Comparison of ENCODE assay signal across 18 cellular contexts in the genomic region with DNA sequence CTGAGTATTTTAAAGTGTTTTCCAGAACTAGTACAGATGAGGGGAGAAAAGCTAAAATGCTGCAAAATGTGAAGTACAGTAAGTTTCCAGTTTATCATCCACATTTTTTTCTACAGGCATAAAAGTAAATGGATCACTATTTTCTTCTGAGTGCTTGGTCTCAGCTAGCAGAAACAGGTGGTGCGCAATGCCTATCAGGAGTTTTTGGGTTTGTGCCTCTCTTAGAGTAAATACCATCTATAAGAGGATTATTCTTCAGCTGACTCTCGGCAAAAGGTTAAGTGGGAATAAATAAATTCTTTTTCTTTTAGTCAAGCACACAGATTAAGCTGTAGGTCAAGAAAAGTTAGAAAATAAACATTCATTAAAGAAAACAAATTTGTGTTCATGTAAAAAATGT.
A peak's percentile ranks its signal among the peaks of the same experiment; 100 is the strongest.
DNase-seq lines count a peak whose midpoint lies in the region; ATAC-seq lines count a peak whose summit lies in the region.
"Had no signal": no experiment of that assay in that cellular context is flagged by ENCODE, and none has a peak within 500 bp of the region (broad histone marks: within the 10 kb centered on the region; RNA-seq: fewer than 3 reads in every experiment).

No MANE protein-coding gene starts in this region.

- H3K18ac ChIP-seq in mesenchymal stem cell (ENCODE audit: low read depth in 1 of 2, low read length in 2 of 2), result no peak overlapping the region

- DNase-seq in NCI-H524 (lab: John Stamatoyannopoulos, UW), result peak; percentile 74 to 87
- DNase-seq in NCI-H82 treated with DMSO at 0.1 percent for 48 hours (lab: John Stamatoyannopoulos, UW; ENCODE audit: unreplicated experiment), result peak; percentile 90
- no peak for DNase-seq in mesenchymal stem cell
- no peak for DNase-seq in NCI-H526 (lab: John Stamatoyannopoulos, UW)
- DNase-seq in putamen (ENCODE audit: low spot score), result no peak
- DNase-seq: Caco-2; CD4-positive, CD25-positive, alpha-beta regulatory T cell; CD8-positive, alpha-beta T cell; DMS53; DMS79 treated with DMSO at 0.1 percent for 48 hours; GF-D8; GM23248; H7; HCEC 1CT had no signal

- 100% methylated on average over 1 of the region's 2 CpGs for WGBS in mesenchymal stem cell

- peaks cover 3% of the 10 kb centered on the region for H3K4me1 ChIP-seq in mesenchymal stem cell (ENCODE audit: control insufficient read depth, insufficient read depth, low read depth, low read length)
- H3K4me1 ChIP-seq: BLaER1, Caco-2 had no signal

- H3K14ac ChIP-seq in mesenchymal stem cell (ENCODE audit: low read length in 2 of 2), result no peak overlapping the region

- no peak overlapping the region for H3K23ac ChIP-seq in mesenchymal stem cell (ENCODE audit: low read length in 2 of 2)

- H2BK15ac ChIP-seq in mesenchymal stem cell (ENCODE audit: low read depth, poor library complexity, severe bottlenecking), result no peak overlapping the region

- ATAC-seq in GM19324 (IDR thresholded peaks at IDR 0.05; ENCODE audit: low FRiP score, unreplicated experiment) (no peak), GM18520 (IDR thresholded peaks at IDR 0.05; ENCODE audit: unreplicated experiment) (no peak)
- ATAC-seq: CD8-positive, alpha-beta T cell had no signal

- H3K4ac ChIP-seq in mesenchymal stem cell (ENCODE audit: low read depth in 1 of 2, low read length in 2 of 2), result no peak overlapping the region

- no peak overlapping the region for H2AK5ac ChIP-seq in mesenchymal stem cell (ENCODE audit: low read length, severe bottlenecking)

- no peak overlapping the region for H3K4me2 ChIP-seq in mesenchymal stem cell (ENCODE audit: low read length, poor library complexity, severe bottlenecking)
- H3K4me2 ChIP-seq: BLaER1 had no signal

- no peak overlapping the region for H3K27ac ChIP-seq in mesenchymal stem cell (ENCODE audit: low read length, poor library complexity, severe bottlenecking)
- H3K27ac ChIP-seq: BLaER1, C4-2B, GM23248 had no signal

- no peak overlapping the region for H3K4me3 ChIP-seq in mesenchymal stem cell (ENCODE audit: insufficient read depth in 1 of 2, low read depth in 1 of 2, low read length in 2 of 2)
- H3K4me3 ChIP-seq: BLaER1, GM23248 had no signal

- H2BK12ac ChIP-seq in mesenchymal stem cell (ENCODE audit: low read length in 2 of 2), result no peak overlapping the region

- H2AFZ ChIP-seq in mesenchymal stem cell (ENCODE audit: low read depth, low read length), result no peak overlapping the region
- H2AFZ ChIP-seq: GM23248 had no signal

- H3K9ac ChIP-seq in mesenchymal stem cell (ENCODE audit: low read length), result no peak overlapping the region
- H3K9ac ChIP-seq: BLaER1, GM23248 had no signal

- no peak overlapping the region for H2BK120ac ChIP-seq in mesenchymal stem cell (ENCODE audit: low read depth, low read length)

- peak overlapping the region; percentile 66 for H2BK5ac ChIP-seq in mesenchymal stem cell (ENCODE audit: low read depth, low read length, poor library complexity, severe bottlenecking)

- H3K27me3 ChIP-seq in mesenchymal stem cell (ENCODE audit: control insufficient read depth in 1 of 2, insufficient read depth in 1 of 2, low read length in 2 of 2), result no peaks in the 10 kb centered on the region
- H3K27me3 ChIP-seq: BLaER1 had no signal

- no peak overlapping the region for H4K8ac ChIP-seq in mesenchymal stem cell (ENCODE audit: low read length)

- no peaks in the 10 kb centered on the region for H3K36me3 ChIP-seq in mesenchymal stem cell (ENCODE audit: control insufficient read depth in 1 of 2, insufficient read depth in 2 of 2, low read depth in 1 of 2, low read length in 2 of 2)
- H3K36me3 ChIP-seq: BLaER1 had no signal

- H3K9me3 ChIP-seq in mesenchymal stem cell (ENCODE audit: control insufficient read depth, low read length), result no peaks in the 10 kb centered on the region
- H3K9me3 ChIP-seq: BLaER1, Caco-2 had no signal

- no peak overlapping the region for H4K91ac ChIP-seq in mesenchymal stem cell (ENCODE audit: low read length)

- no peaks in the 10 kb centered on the region for H3K79me1 ChIP-seq in mesenchymal stem cell (replicated peaks; ENCODE audit: low read length, poor library complexity, severe bottlenecking)

Comparison
In these comparisons a context has a peak if more than half of its experiments do, and no peak if none do; other contexts are left out.
1. DNase-seq: peak in NCI-H524 (2 of 2) and NCI-H82 treated with DMSO at 0.1 percent for 48 hours (single experiment); none in mesenchymal stem cell (single experiment), NCI-H526 (0 of 2) and putamen (single experiment).